1 cellular context compared by ENCODE assay signal in the genomic region with DNA sequence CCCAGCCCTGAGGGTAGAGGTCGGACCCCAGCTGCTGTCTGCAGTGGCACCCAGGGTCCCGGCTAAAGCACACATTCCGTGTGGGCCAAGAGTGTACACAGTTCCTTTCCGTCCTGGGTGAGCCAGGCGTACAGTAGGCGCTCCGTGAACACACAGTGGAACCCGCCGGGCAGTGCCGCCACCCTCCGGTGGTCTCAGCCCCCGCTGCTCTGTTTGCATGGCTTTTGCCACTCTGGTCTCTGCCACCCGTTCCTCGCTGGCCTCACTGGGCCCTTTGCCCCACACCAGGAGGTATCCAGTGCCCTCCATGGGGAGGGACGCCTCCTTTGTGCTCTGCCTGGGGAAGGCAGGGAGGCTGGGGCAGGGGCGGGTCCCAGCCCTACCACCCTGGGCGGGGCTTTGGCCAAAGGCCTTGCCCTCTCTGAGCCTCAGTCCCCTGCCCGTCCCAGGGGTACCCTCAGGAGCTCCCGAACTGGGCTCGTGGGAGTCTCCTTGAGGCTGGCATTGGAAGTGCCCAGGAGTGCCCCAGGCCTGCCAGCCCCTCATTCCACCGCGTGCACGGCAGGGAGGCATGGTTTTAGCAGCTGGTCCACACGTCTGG.
TF ChIP-seq lines count a peak whose summit lies in the region.

No MANE protein-coding gene starts in this region.

TF ChIP-seq in A549, 52 proteins besides CTCF, POLR2A, EP300 and RAD21 (continued from another document):
- TF ChIP-seq, protein P1, sequence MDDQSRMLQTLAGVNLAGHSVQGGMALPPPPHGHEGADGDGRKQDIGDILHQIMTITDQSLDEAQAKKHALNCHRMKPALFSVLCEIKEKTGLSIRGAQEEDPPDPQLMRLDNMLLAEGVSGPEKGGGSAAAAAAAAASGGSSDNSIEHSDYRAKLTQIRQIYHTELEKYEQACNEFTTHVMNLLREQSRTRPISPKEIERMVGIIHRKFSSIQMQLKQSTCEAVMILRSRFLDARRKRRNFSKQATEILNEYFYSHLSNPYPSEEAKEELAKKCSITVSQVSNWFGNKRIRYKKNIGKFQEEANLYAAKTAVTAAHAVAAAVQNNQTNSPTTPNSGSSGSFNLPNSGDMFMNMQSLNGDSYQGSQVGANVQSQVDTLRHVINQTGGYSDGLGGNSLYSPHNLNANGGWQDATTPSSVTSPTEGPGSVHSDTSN (IDR thresholded peaks at IDR 0.05): no peak
- TF ChIP-seq CBX2 (IDR thresholded peaks at IDR 0.05; ENCODE audit: borderline replicate concordance, low read depth) (no peak), ZSCAN20 (CRISPR knock-in tag; IDR thresholded peaks at IDR 0.05) (no peak), JUN (IDR thresholded peaks at IDR 0.05) (no peak), MYC (IDR thresholded peaks at IDR 0.05; ENCODE audit: borderline replicate concordance, low read length) (no peak), RNF2 (IDR thresholded peaks at IDR 0.05; ENCODE audit: borderline replicate concordance, low read depth) (no peak), E2F6 (IDR thresholded peaks at IDR 0.05; ENCODE audit: borderline replicate concordance, low read depth) (no peak), EHMT2 (IDR thresholded peaks at IDR 0.05; ENCODE audit: low read depth) (no peak), ATOH8 (CRISPR knock-in tag; IDR thresholded peaks at IDR 0.05; ENCODE audit: low read depth) (no peak), HDAC2 (IDR thresholded peaks at IDR 0.05) (no peak), CHD2 (IDR thresholded peaks at IDR 0.05; ENCODE audit: low read length, partially characterized antibody) (no peak), MAZ (IDR thresholded peaks at IDR 0.05; ENCODE audit: borderline replicate concordance, low read depth, low read length) (no peak), HES2 (IDR thresholded peaks at IDR 0.05) (no peak), HOXB13 (CRISPR knock-in tag; IDR thresholded peaks at IDR 0.05; ENCODE audit: low read depth) (no peak), RARB (CRISPR knock-in tag; IDR thresholded peaks at IDR 0.05) (no peak), HMGXB4 (CRISPR knock-in tag; IDR thresholded peaks at IDR 0.05; ENCODE audit: borderline replicate concordance) (no peak), MAFK (IDR thresholded peaks at IDR 0.05; ENCODE audit: partially characterized antibody) (no peak)
- TF ChIP-seq, protein P2, sequence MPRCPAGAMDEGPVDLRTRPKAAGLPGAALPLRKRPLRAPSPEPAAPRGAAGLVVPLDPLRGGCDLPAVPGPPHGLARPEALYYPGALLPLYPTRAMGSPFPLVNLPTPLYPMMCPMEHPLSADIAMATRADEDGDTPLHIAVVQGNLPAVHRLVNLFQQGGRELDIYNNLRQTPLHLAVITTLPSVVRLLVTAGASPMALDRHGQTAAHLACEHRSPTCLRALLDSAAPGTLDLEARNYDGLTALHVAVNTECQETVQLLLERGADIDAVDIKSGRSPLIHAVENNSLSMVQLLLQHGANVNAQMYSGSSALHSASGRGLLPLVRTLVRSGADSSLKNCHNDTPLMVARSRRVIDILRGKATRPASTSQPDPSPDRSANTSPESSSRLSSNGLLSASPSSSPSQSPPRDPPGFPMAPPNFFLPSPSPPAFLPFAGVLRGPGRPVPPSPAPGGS (IDR thresholded peaks at IDR 0.05): no peak
- TF ChIP-seq, protein P3, sequence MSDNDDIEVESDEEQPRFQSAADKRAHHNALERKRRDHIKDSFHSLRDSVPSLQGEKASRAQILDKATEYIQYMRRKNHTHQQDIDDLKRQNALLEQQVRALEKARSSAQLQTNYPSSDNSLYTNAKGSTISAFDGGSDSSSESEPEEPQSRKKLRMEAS (IDR thresholded peaks at IDR 0.05): no peak
